8 cellular contexts compared by ENCODE assay signal in genomic region chr16:58684001-58684353, GRCh38. TPM values are rescaled to one million over a fixed set of nuclear protein-coding genes. Genes with fewer than 3 reads are reported as not detected.
DNase-seq lines count a peak whose midpoint lies in the region; ATAC-seq and TF ChIP-seq lines count a peak whose summit lies in the region.

No MANE protein-coding gene starts in this region.

- intact Hi-C loops in adrenal gland (cut with DNase I) (loop anchor here (5.0 kb wide), 2 partner anchors 48 to 73 kb away; partner anchors contain the start of gene GOT2 (in 1 of the 2)), spleen (cut with DNase I; ENCODE audit: low total_unique reads) (no loop called here), posterior cingulate gyrus (cut with DNase I) (loop anchor here (1.0 kb wide), 1 partner anchor 54 kb away; no protein-coding TSS in a partner anchor)

- no peaks in the 10 kb centered on the region for H3K9me3 Mint-ChIP-seq in CD4-positive, CD25-positive, alpha-beta regulatory T cell

- peaks cover 14 to 28% (median 21%) of the 10 kb centered on the region in 4 donors for H3K4me1 Mint-ChIP-seq in CD4-positive, CD25-positive, alpha-beta regulatory T cell

- peaks cover 11% of the 10 kb centered on the region for H3K36me3 Mint-ChIP-seq in CD4-positive, CD25-positive, alpha-beta regulatory T cell

- TF ChIP-seq POLR2A in adrenal gland (IDR thresholded peaks at IDR 0.05) (no peak), spleen (IDR thresholded peaks at IDR 0.05) (no peak)

- 2 to 9% (median 4%) methylated on average over 3 of the region's 3 CpGs for WGBS in adrenal gland, 4 donors
- 6 to 21% (median 16%) methylated on average over 3 of the region's 3 CpGs for WGBS in spleen, 5 donors

- peak overlapping the region; percentile 91 to 96 (median 92) for H3K4me3 Mint-ChIP-seq in CD4-positive, CD25-positive, alpha-beta regulatory T cell

- H3K9me3 ChIP-seq in CD4-positive, CD25-positive, alpha-beta regulatory T cell (ENCODE audit: control insufficient read depth in 2 of 2, low read length in 2 of 2), result no peaks in the 10 kb centered on the region
- H3K9me3 ChIP-seq in adrenal gland (replicated peaks in 1 of 3) (no peaks in the 10 kb centered on the region), spleen (no peaks in the 10 kb centered on the region)

- peaks cover 2% of the 10 kb centered on the region for H3K36me3 ChIP-seq in CD4-positive, CD25-positive, alpha-beta regulatory T cell (ENCODE audit: control insufficient read depth, insufficient read depth, low read length)
- H3K36me3 ChIP-seq in adrenal gland (replicated peaks in 1 of 2) (peaks cover 0 to 10% of the 10 kb centered on the region in 2 donors), spleen (peaks cover 0 to 27% (median 5%) of the 10 kb centered on the region in 6 donors)

- peak overlapping the region; percentile 78 for H3K4me3 ChIP-seq in CD4-positive, CD25-positive, alpha-beta regulatory T cell (ENCODE audit: low read depth, low read length)
- peak overlapping the region; percentile 10 to 87 (median 66) for H3K4me3 ChIP-seq in adrenal gland
- peak overlapping the region; percentile 94 for H3K4me3 ChIP-seq in iPS-11a (ENCODE audit: low read depth, low read length)
- peak overlapping the region; percentile 66 to 95 (median 84) for H3K4me3 ChIP-seq in spleen

- TF ChIP-seq CTCF in adrenal gland (IDR thresholded peaks at IDR 0.05) (no peak), spleen (IDR thresholded peaks at IDR 0.05 in 8 of 11, conservative IDR thresholded peaks at IDR 0.05 in 3 of 11) (no peak)

- peak overlapping the region; percentile 34 for H3K27ac ChIP-seq in CD4-positive, CD25-positive, alpha-beta regulatory T cell (ENCODE audit: insufficient read depth, low read length, poor library complexity, severe bottlenecking)
- H3K27ac ChIP-seq in adrenal gland (peak overlapping the region; percentile 9 to 88 (median 69)), spleen (peak overlapping the region in 7 of 8 donors; percentile 48 to 85 (median 75))

- H3K4me1 ChIP-seq in CD4-positive, CD25-positive, alpha-beta regulatory T cell (ENCODE audit: control insufficient read depth, insufficient read depth, low read length, poor library complexity, severe bottlenecking), result peaks cover 15% of the 10 kb centered on the region
- H3K4me1 ChIP-seq in adrenal gland (replicated peaks in 1 of 2) (peaks cover 11 to 19% of the 10 kb centered on the region in 2 donors), spleen (peaks cover 11 to 33% (median 26%) of the 10 kb centered on the region in 6 donors)

- ATAC-seq in CD4-positive, CD25-positive, alpha-beta regulatory T cell (ENCODE audit: low read depth in 2 of 2), result no peak
- ATAC-seq in HG03025 (IDR thresholded peaks at IDR 0.05; ENCODE audit: low FRiP score, unreplicated experiment), result peak; percentile 7
- no peak for ATAC-seq in GM21825 (IDR thresholded peaks at IDR 0.05; ENCODE audit: unreplicated experiment)

- peak overlapping the region; percentile 86 to 94 (median 92) for H3K27ac Mint-ChIP-seq in CD4-positive, CD25-positive, alpha-beta regulatory T cell

- no peaks in the 10 kb centered on the region for H3K27me3 ChIP-seq in CD4-positive, CD25-positive, alpha-beta regulatory T cell (ENCODE audit: control insufficient read depth, insufficient read depth, low read length)
- H3K27me3 ChIP-seq in adrenal gland (no peaks in the 10 kb centered on the region), spleen (replicated peaks in 1 of 7) (no peaks in the 10 kb centered on the region)

- H3K27me3 Mint-ChIP-seq in CD4-positive, CD25-positive, alpha-beta regulatory T cell, result no peaks in the 10 kb centered on the region

- DNase-seq in CD4-positive, CD25-positive, alpha-beta regulatory T cell, result no peak
- peak in 6 of 7 donors; percentile 39 to 63 (median 54) for DNase-seq in adrenal gland
- no peak for DNase-seq in spleen
- DNase-seq in posterior cingulate gyrus, result no peak
- DNase-seq in SHP77 (lab: John Stamatoyannopoulos, UW), result no peak

RNA-seq across cellular contexts. Expression of gene SLC38A7, which starts 0.6 kb away (rescaled TPM):
- total RNA-seq in CD4-positive, CD25-positive, alpha-beta regulatory T cell, result 10.2 TPM
- 1 to 10 TPM; 2.4 to 7.0 (median 3.2) TPM for polyA plus RNA-seq in CD4-positive, CD25-positive, alpha-beta regulatory T cell
- total RNA-seq in adrenal gland (10 to 100 TPM; 14.4 to 56.4 (median 26.1) TPM), spleen (10 to 100 TPM; 18.1 to 29.5 (median 25.5) TPM)
- polyA plus RNA-seq in adrenal gland (10 to 100 TPM; 13.9 to 42.3 (median 16.3) TPM), spleen (10 to 100 TPM in 1 of 3 donors, 1 to 10 TPM in 2; 2.9 to 10.0 (median 6.6) TPM)

RNA-seq across cellular contexts. Expression of gene GOT2, which starts 50.1 kb away (rescaled TPM):
- 28.7 TPM for total RNA-seq in CD4-positive, CD25-positive, alpha-beta regulatory T cell
- 10 to 100 TPM; 78.7 to 97.5 (median 92.0) TPM for polyA plus RNA-seq in CD4-positive, CD25-positive, alpha-beta regulatory T cell
- 100 to 1,000 TPM in 6 of 8 donors, 10 to 100 TPM in 2; 59.4 to 167 (median 113) TPM for total RNA-seq in adrenal gland
- polyA plus RNA-seq in adrenal gland, result 100 to 1,000 TPM in 1 of 3 donors, 10 to 100 TPM in 2; 47.1 to 181 (median 79.4) TPM
- 10 to 100 TPM; 39.0 to 59.2 (median 41.1) TPM for total RNA-seq in spleen
- 10 to 100 TPM; 26.8 to 42.6 (median 30.1) TPM for polyA plus RNA-seq in spleen

RNA-seq across cellular contexts. Expression of gene CNOT1, which starts 54.4 kb away (rescaled TPM):
- 252 TPM for total RNA-seq in CD4-positive, CD25-positive, alpha-beta regulatory T cell
- 10 to 100 TPM; 78.7 to 93.7 (median 83.1) TPM for polyA plus RNA-seq in CD4-positive, CD25-positive, alpha-beta regulatory T cell
- 100 to 1,000 TPM in 7 of 8 donors, 10 to 100 TPM in 1; 83.4 to 172 (median 155) TPM for total RNA-seq in adrenal gland
- polyA plus RNA-seq in adrenal gland, result 100 to 1,000 TPM in 1 of 3 donors, 10 to 100 TPM in 2; 40.9 to 189 (median 41.8) TPM
- total RNA-seq in spleen, result 100 to 1,000 TPM; 174 to 199 (median 187) TPM
- 10 to 100 TPM; 51.5 to 60.1 (median 54.4) TPM for polyA plus RNA-seq in spleen

Comparison
In these comparisons a context has a peak if more than half of its experiments do, and no peak if none do; other contexts are left out.
1. DNase-seq: peak in adrenal gland (6 of 7); none in CD4-positive, CD25-positive, alpha-beta regulatory T cell (0 of 3), spleen (single experiment), posterior cingulate gyrus (0 of 10) and SHP77 (0 of 2).
2. Peak in every context shown above with its lines, with median percentiles within 50 percentile points of each other: H3K27ac ChIP-seq and H3K4me3 ChIP-seq.